22 cellular contexts compared by ENCODE assay signal in the genomic region with DNA sequence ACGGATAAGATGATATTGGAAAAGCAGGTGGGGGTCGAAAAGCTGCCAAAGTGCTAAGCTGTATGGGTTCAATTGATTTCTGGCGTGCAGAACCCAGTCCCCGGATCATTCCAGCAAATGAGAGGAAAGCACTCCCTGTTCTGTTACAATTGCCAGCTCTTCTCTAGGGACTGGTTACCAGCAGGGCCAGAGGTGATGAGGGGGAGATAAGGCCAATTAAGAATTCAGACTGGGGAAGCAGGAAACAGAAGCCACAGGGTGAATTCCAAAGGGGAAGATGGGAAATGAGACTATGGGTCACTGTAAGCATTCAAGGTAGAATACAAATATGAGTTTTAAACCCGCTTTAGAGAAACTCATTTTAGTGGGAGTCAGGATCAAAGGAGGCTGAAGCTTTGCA.
"Had no signal": no experiment of that assay in that cellular context is flagged by ENCODE, and none has a peak within 500 bp of the region (broad histone marks: within the 10 kb centered on the region; RNA-seq: fewer than 3 reads in every experiment).

No MANE protein-coding gene starts in this region.

- H3K27ac Mint-ChIP-seq: immature natural killer cell; natural killer cell treated with Interleukin-12 subunit alpha and Interleukin-12 subunit beta and Interleukin-15 and Interleukin-18, amount 100 ng/mL, for 72 hours; neural progenitor cell; stimulated activated effector memory CD8-positive, alpha-beta T cell treated with anti-CD3 and anti-CD28 coated beads, Interleukin-12 subunit alpha, Interleukin-12 subunit beta, amount 100 ng/mL, for 72 hours had no signal

- H3K9me3 ChIP-seq: esophagus muscularis mucosa, gastrocnemius medialis, ovary, right atrium auricular region, suprapubic skin, thyroid gland, upper lobe of left lung, vagina had no signal

- DNase-seq: cortex of kidney; dorsolateral prefrontal cortex; effector memory CD4-positive, alpha-beta T cell; gastrocnemius medialis; immature natural killer cell; left colon; midbrain; nucleus accumbens; ovary; small intestine; stimulated activated CD4-positive, alpha-beta T cell treated with anti-CD3 and anti-CD28 coated beads, Interleukin-4, amount 100 ng/mL, for 1 hour; stimulated activated CD8-positive, alpha-beta memory T cell treated with anti-CD3 and anti-CD28 coated beads, Interleukin-4, amount 100 ng/mL, for 48 hours; stimulated activated naive CD8-positive, alpha-beta T cell treated with anti-CD3 and anti-CD28 coated beads, Interleukin-15, Interleukin-2, amounts not matched to agents 100 U/mL and 50 U/mL, for 24 hours; thyroid gland; upper lobe of left lung had no signal

- H3K9me3 Mint-ChIP-seq: immature natural killer cell; natural killer cell treated with Interleukin-12 subunit alpha and Interleukin-12 subunit beta and Interleukin-15 and Interleukin-18, amount 100 ng/mL, for 72 hours; neural progenitor cell; stimulated activated effector memory CD8-positive, alpha-beta T cell treated with anti-CD3 and anti-CD28 coated beads, Interleukin-12 subunit alpha, Interleukin-12 subunit beta, amount 100 ng/mL, for 72 hours had no signal

- H3K36me3 ChIP-seq: esophagus muscularis mucosa, gastrocnemius medialis, neural progenitor cell, ovary, right atrium auricular region, suprapubic skin, thyroid gland, upper lobe of left lung, vagina had no signal

- H3K27ac ChIP-seq: dorsolateral prefrontal cortex, esophagus muscularis mucosa, neural progenitor cell, ovary, right atrium auricular region, suprapubic skin, thyroid gland, upper lobe of left lung, vagina had no signal

- H3K4me3 ChIP-seq: dorsolateral prefrontal cortex, esophagus muscularis mucosa, gastrocnemius medialis, neural progenitor cell, ovary, right atrium auricular region, suprapubic skin, thyroid gland, upper lobe of left lung, vagina had no signal

- H3K4me1 ChIP-seq: esophagus muscularis mucosa, gastrocnemius medialis, right atrium auricular region, suprapubic skin, thyroid gland, upper lobe of left lung, vagina had no signal

- ATAC-seq: gastrocnemius medialis; left colon; natural killer cell treated with Interleukin-12 subunit alpha and Interleukin-12 subunit beta and Interleukin-15 and Interleukin-18, amount 100 ng/mL, for 72 hours; stimulated activated effector memory CD8-positive, alpha-beta T cell treated with anti-CD3 and anti-CD28 coated beads, Interleukin-12 subunit alpha, Interleukin-12 subunit beta, amount 100 ng/mL, for 72 hours; stimulated activated naive CD8-positive, alpha-beta T cell treated with anti-CD3 and anti-CD28 coated beads, Interleukin-15, Interleukin-2, amounts not matched to agents 100 U/mL and 50 U/mL, for 24 hours had no signal

- H3K4me1 Mint-ChIP-seq: stimulated activated effector memory CD8-positive, alpha-beta T cell treated with anti-CD3 and anti-CD28 coated beads, Interleukin-12 subunit alpha, Interleukin-12 subunit beta, amount 100 ng/mL, for 72 hours had no signal

- H3K36me3 Mint-ChIP-seq: immature natural killer cell; natural killer cell treated with Interleukin-12 subunit alpha and Interleukin-12 subunit beta and Interleukin-15 and Interleukin-18, amount 100 ng/mL, for 72 hours; neural progenitor cell; stimulated activated effector memory CD8-positive, alpha-beta T cell treated with anti-CD3 and anti-CD28 coated beads, Interleukin-12 subunit alpha, Interleukin-12 subunit beta, amount 100 ng/mL, for 72 hours had no signal

- H3K4me3 Mint-ChIP-seq: immature natural killer cell; natural killer cell treated with Interleukin-12 subunit alpha and Interleukin-12 subunit beta and Interleukin-15 and Interleukin-18, amount 100 ng/mL, for 72 hours; neural progenitor cell; stimulated activated effector memory CD8-positive, alpha-beta T cell treated with anti-CD3 and anti-CD28 coated beads, Interleukin-12 subunit alpha, Interleukin-12 subunit beta, amount 100 ng/mL, for 72 hours had no signal
